1 cellular context compared by ENCODE assay signal in genomic region chr6:36131517-36132220, GRCh38.
A peak's percentile ranks its signal among the peaks of the same experiment; 100 is the strongest.
TF ChIP-seq lines count a peak whose summit lies in the region.

No MANE protein-coding gene starts in this region.

TF ChIP-seq in HepG2, 621 proteins besides CTCF, POLR2A, EP300 and RAD21 (continued from another document and continues in another):
- TF ChIP-seq MATR3 (CRISPR knock-in tag; IDR thresholded peaks at IDR 0.05) (no peak), ZNF280B (CRISPR knock-in tag; IDR thresholded peaks at IDR 0.05; ENCODE audit: borderline replicate concordance) (no peak), SP5 (CRISPR knock-in tag; IDR thresholded peaks at IDR 0.05; ENCODE audit: borderline replicate concordance, low read depth) (peak; percentile 64), NFIB (CRISPR knock-in tag; IDR thresholded peaks at IDR 0.05; ENCODE audit: borderline replicate concordance) (no peak), ELF1 (CRISPR knock-in tag; IDR thresholded peaks at IDR 0.05) (peak; percentile 54), ZNF549 (CRISPR knock-in tag; IDR thresholded peaks at IDR 0.05) (no peak), ETS1 (CRISPR knock-in tag; IDR thresholded peaks at IDR 0.05) (no peak), DRAP1 (CRISPR knock-in tag; IDR thresholded peaks at IDR 0.05) (no peak; the same call in 1 of the 2 replicates), POGK (CRISPR knock-in tag; conservative IDR thresholded peaks at IDR 0.05) (no peak), ZNF7 (CRISPR knock-in tag; IDR thresholded peaks at IDR 0.05) (no peak), GRHL1 (CRISPR knock-in tag; conservative IDR thresholded peaks at IDR 0.05) (no peak), AHR (CRISPR knock-in tag; IDR thresholded peaks at IDR 0.05) (0 out of 2 replicates have a peak, but pooled peaks have one; percentile 14), NBN (conservative IDR thresholded peaks at IDR 0.05) (no peak), SKIL (CRISPR knock-in tag; IDR thresholded peaks at IDR 0.05; ENCODE audit: borderline replicate concordance) (peak; percentile 68; the same call in 1 of the 2 replicates), ELF4 (CRISPR knock-in tag; IDR thresholded peaks at IDR 0.05; ENCODE audit: borderline replicate concordance) (no peak; the same call in 1 of the 2 replicates), MBNL3 (CRISPR knock-in tag; conservative IDR thresholded peaks at IDR 0.05) (no peak), AGO2 (optimal IDR thresholded peaks at IDR 0.05; ENCODE audit: low read depth, low read length) (no peak), ATF2 (CRISPR knock-in tag; IDR thresholded peaks at IDR 0.05) (peak; percentile 12; the same call in 1 of the 2 replicates), SP4 (CRISPR knock-in tag; IDR thresholded peaks at IDR 0.05) (no peak), SNAPC5 (CRISPR knock-in tag; IDR thresholded peaks at IDR 0.05; ENCODE audit: borderline replicate concordance) (peak; percentile 11; the same call in 1 of the 2 replicates), ZNF616 (CRISPR knock-in tag; IDR thresholded peaks at IDR 0.05; ENCODE audit: low read depth) (no peak), CREM (IDR thresholded peaks at IDR 0.05) (peak; percentile 56), CREM (CRISPR knock-in tag; IDR thresholded peaks at IDR 0.05) (no peak), ZSCAN22 (CRISPR knock-in tag; IDR thresholded peaks at IDR 0.05) (peak; percentile 96), NFRKB (IDR thresholded peaks at IDR 0.05) (no peak), GFI1 (CRISPR knock-in tag; IDR thresholded peaks at IDR 0.05; ENCODE audit: borderline replicate concordance) (peak; percentile 55), ZNF792 (CRISPR knock-in tag; IDR thresholded peaks at IDR 0.05) (peak; percentile 18; the same call in 1 of the 2 replicates), ZNF232 (CRISPR knock-in tag; IDR thresholded peaks at IDR 0.05; ENCODE audit: borderline replicate concordance) (peak; percentile 14; the same call in 1 of the 2 replicates), FOXA3 (CRISPR knock-in tag; IDR thresholded peaks at IDR 0.05) (no peak), MBD4 (IDR thresholded peaks at IDR 0.05; ENCODE audit: borderline replicate concordance, low read length) (no peak), SUZ12 (IDR thresholded peaks at IDR 0.05; ENCODE audit: low read depth, low read length) (no peak), KDM4B (CRISPR knock-in tag; IDR thresholded peaks at IDR 0.05) (no peak), ZNF800 (CRISPR knock-in tag; IDR thresholded peaks at IDR 0.05) (peak; percentile 63; the same call in 1 of the 2 replicates), NR2C2 (CRISPR knock-in tag; IDR thresholded peaks at IDR 0.05; ENCODE audit: borderline replicate concordance) (peak; percentile 82), ZBTB1 (CRISPR knock-in tag; IDR thresholded peaks at IDR 0.05; ENCODE audit: borderline replicate concordance) (no peak), NCOA5 (CRISPR knock-in tag; IDR thresholded peaks at IDR 0.05) (no peak), ATF6 (CRISPR knock-in tag; conservative IDR thresholded peaks at IDR 0.05) (no peak; the same call in 1 of the 2 replicates), SIN3B (IDR thresholded peaks at IDR 0.05; ENCODE audit: low read length) (no peak), MTA1 (CRISPR knock-in tag; IDR thresholded peaks at IDR 0.05; ENCODE audit: borderline replicate concordance) (no peak), ZFP1 (CRISPR knock-in tag; IDR thresholded peaks at IDR 0.05) (peak; percentile 76; the same call in 1 of the 2 replicates), ZFP82 (CRISPR knock-in tag; IDR thresholded peaks at IDR 0.05; ENCODE audit: borderline replicate concordance) (no peak), MED1 (CRISPR knock-in tag; IDR thresholded peaks at IDR 0.05) (peak; percentile 41), ZNF33A (CRISPR knock-in tag; IDR thresholded peaks at IDR 0.05; ENCODE audit: borderline replicate concordance) (no peak), TOPORS (CRISPR knock-in tag; IDR thresholded peaks at IDR 0.05) (no peak), ZNF180 (CRISPR knock-in tag; IDR thresholded peaks at IDR 0.05; ENCODE audit: borderline replicate concordance, low read depth) (no peak), ZBTB38 (CRISPR knock-in tag; IDR thresholded peaks at IDR 0.05) (no peak), MTERF4 (CRISPR knock-in tag; IDR thresholded peaks at IDR 0.05) (no peak), ZNF326 (CRISPR knock-in tag; IDR thresholded peaks at IDR 0.05; ENCODE audit: borderline replicate concordance) (no peak), ZNF205 (CRISPR knock-in tag; IDR thresholded peaks at IDR 0.05) (no peak), IKZF4 (CRISPR knock-in tag; IDR thresholded peaks at IDR 0.05; ENCODE audit: borderline replicate concordance, low read depth, not compliant biosample characterization) (peak; percentile 49), ZNF503 (CRISPR knock-in tag; IDR thresholded peaks at IDR 0.05) (peak; percentile 77; the same call in 1 of the 2 replicates)
